27 cellular contexts compared by ENCODE assay signal in the genomic region with DNA sequence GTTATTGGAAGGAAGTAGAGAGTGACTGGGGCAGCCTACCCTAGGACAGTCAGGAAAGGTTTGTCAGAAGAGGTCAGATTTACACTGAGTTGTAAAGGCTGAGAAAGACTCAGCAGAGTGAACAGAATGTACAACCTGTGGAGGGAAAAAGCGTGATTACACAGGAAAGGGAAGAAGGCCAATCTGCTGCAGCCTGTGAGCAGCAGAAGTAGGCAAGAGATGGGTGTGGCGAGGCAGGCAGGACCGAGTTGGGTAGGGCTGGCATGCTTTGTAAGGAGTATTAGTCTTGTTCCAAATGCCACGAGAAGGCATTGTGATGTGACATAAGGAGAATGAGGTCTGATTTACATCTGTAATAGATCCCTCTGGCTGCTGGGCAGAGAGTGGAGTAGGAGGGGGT. TPM values are rescaled to one million over a fixed set of nuclear protein-coding genes. Genes with fewer than 3 reads are reported as not detected.
A peak's percentile ranks its signal among the peaks of the same experiment; 100 is the strongest.
DNase-seq lines count a peak whose midpoint lies in the region; ATAC-seq, FAIRE-seq and TF ChIP-seq lines count a peak whose summit lies in the region.
"Had no signal": no experiment of that assay in that cellular context is flagged by ENCODE, and none has a peak within 500 bp of the region (broad histone marks: within the 10 kb centered on the region; RNA-seq: fewer than 3 reads in every experiment).

No MANE protein-coding gene starts in this region.

- ATAC-seq in left colon = peak; percentile 96
- ATAC-seq in activated T-cell treated with anti-CD3 and anti-CD28 coated beads, Interleukin-2, amount 50 U/mL, for 72 hours (replicated peaks in 1 of 2) = no peak
- no peak for ATAC-seq in HG03469 (IDR thresholded peaks at IDR 0.05; ENCODE audit: unreplicated experiment)
- ATAC-seq in GM19351 (IDR thresholded peaks at IDR 0.05; ENCODE audit: unreplicated experiment) = no peak
- no peak for ATAC-seq in HG03342 (IDR thresholded peaks at IDR 0.05; ENCODE audit: unreplicated experiment)
- ATAC-seq: CD8-positive, alpha-beta T cell had no signal

- H3K9me3 Mint-ChIP-seq in CD14-positive monocyte = peaks cover 0 to 3% (median 0%) of the 10 kb centered on the region in 7 donors
- peaks cover 0 to 3% of the 10 kb centered on the region in 2 donors for H3K9me3 Mint-ChIP-seq in activated T-cell treated with anti-CD3 and anti-CD28 coated beads, Interleukin-2, amount 50 U/mL, for 72 hours
- H3K9me3 Mint-ChIP-seq: CD8-positive, alpha-beta T cell; naive B cell had no signal

- FAIRE-seq in bronchial epithelial cell (lab: Jason Lieb, UNC) (peak; percentile 83), small intestine (lab: Jason Lieb, UNC) (no peak)
- FAIRE-seq: GM12892 had no signal

- DNase-seq in CD14-positive monocyte (ENCODE audit: low spot score) = peak; percentile 49
- peak; percentile 28 for DNase-seq in bronchial epithelial cell (ENCODE audit: low read depth)
- DNase-seq in left colon = peak; percentile 39 to 40
- DNase-seq in small intestine = peak; percentile 64
- no peak for DNase-seq in activated T-cell treated with anti-CD3 and anti-CD28 coated beads, Interleukin-2, amount 50 U/mL, for 72 hours
- DNase-seq: activated CD4-positive, alpha-beta T cell treated with anti-CD3 and anti-CD28 coated beads, Interleukin-2, amount 50 U/mL, for 48 hours; activated naive CD4-positive, alpha-beta T cell; activated T-cell treated with anti-CD3 and anti-CD28 coated beads for 4 hours; amygdala; CD8-positive, alpha-beta T cell; effector CD4-positive, alpha-beta T cell; heart right ventricle; mammary epithelial cell; naive B cell; NCI-H1105 treated with DMSO at 0.1 percent for 48 hours; NCI-H2171; NCI-H526 treated with DMSO at 0.1 percent for 48 hours; ovary; stimulated activated CD4-positive, alpha-beta T cell treated with anti-CD3 and anti-CD28 coated beads, Interleukin-2, amount 100 ng/mL, for 24 hours; T-helper 2 cell; uterus; WERI-Rb-1 had no signal

- peaks cover 3 to 10% of the 10 kb centered on the region in 2 donors for H3K4me1 ChIP-seq in small intestine (ENCODE audit: control insufficient read depth in 2 of 2, insufficient read depth in 1 of 2, low read depth in 1 of 2, low read length in 1 of 2)
- H3K4me1 ChIP-seq: uterus had no signal

- peak overlapping the region in 1 of 2 donors; percentile 3 for H3K27ac ChIP-seq in small intestine (ENCODE audit: low read depth in 1 of 2, low read length in 1 of 2)
- H3K27ac ChIP-seq: ovary, uterus, WERI-Rb-1 had no signal

- H3K9me3 ChIP-seq in small intestine (ENCODE audit: control insufficient read depth, low read depth) = no peaks in the 10 kb centered on the region
- H3K9me3 ChIP-seq: ovary, uterus had no signal

- no peak overlapping the region for H3K4me3 ChIP-seq in bronchial epithelial cell (ENCODE audit: low read depth, low read length)
- H3K4me3 ChIP-seq in small intestine (ENCODE audit: low read depth in 1 of 2, low read length in 2 of 2) = no peak overlapping the region
- H3K4me3 ChIP-seq: heart right ventricle, ovary, uterus had no signal

- intact Hi-C loops in CD14-positive monocyte (cut with micrococcal nuclease) = loop anchor here in 1 of 2 donors (10.0 kb wide), 1 partner anchor 112 kb away; a partner anchor contains a TSS
- intact Hi-C loops in left colon (cut with DNase I, micrococcal nuclease) = no loop called here

- TF ChIP-seq CTCF in CD14-positive monocyte (IDR thresholded peaks at IDR 0.05) = no peak
- TF ChIP-seq CTCF in bronchial epithelial cell (IDR thresholded peaks at IDR 0.05; ENCODE audit: insufficient read depth, low read length, severe bottlenecking) = no peak

- H3K36me3 ChIP-seq in bronchial epithelial cell (ENCODE audit: control insufficient read depth, insufficient read depth, low read length) = no peaks in the 10 kb centered on the region
- no peaks in the 10 kb centered on the region for H3K36me3 ChIP-seq in small intestine (ENCODE audit: control insufficient read depth in 2 of 2, insufficient read depth in 2 of 2, low read length in 2 of 2)
- H3K36me3 ChIP-seq: ovary, uterus, WERI-Rb-1 had no signal

- H3K36me3 Mint-ChIP-seq in CD14-positive monocyte = peaks cover 16 to 22% of the 10 kb centered on the region in 2 donors
- no peaks in the 10 kb centered on the region for H3K36me3 Mint-ChIP-seq in activated T-cell treated with anti-CD3 and anti-CD28 coated beads, Interleukin-2, amount 50 U/mL, for 72 hours (ENCODE audit: insufficient read depth in 2 of 2)
- H3K36me3 Mint-ChIP-seq: CD8-positive, alpha-beta T cell; naive B cell had no signal

- no peak overlapping the region for H3K27ac Mint-ChIP-seq in CD14-positive monocyte
- H3K27ac Mint-ChIP-seq in activated T-cell treated with anti-CD3 and anti-CD28 coated beads, Interleukin-2, amount 50 U/mL, for 72 hours = no peak overlapping the region
- H3K27ac Mint-ChIP-seq: CD8-positive, alpha-beta T cell; naive B cell had no signal

- 24 to 59% (median 39%) methylated on average over 4 of the region's 4 CpGs for WGBS in small intestine, 3 donors

- H3K27me3 Mint-ChIP-seq in CD14-positive monocyte (ENCODE audit: low read depth in 3 of 3) = peaks cover 0 to 1% (median 0%) of the 10 kb centered on the region in 3 donors
- peaks cover 6% of the 10 kb centered on the region for H3K27me3 Mint-ChIP-seq in activated T-cell treated with anti-CD3 and anti-CD28 coated beads, Interleukin-2, amount 50 U/mL, for 72 hours (ENCODE audit: low read depth)

- no peak overlapping the region for H3K4me3 Mint-ChIP-seq in CD14-positive monocyte
- no peak overlapping the region for H3K4me3 Mint-ChIP-seq in activated T-cell treated with anti-CD3 and anti-CD28 coated beads, Interleukin-2, amount 50 U/mL, for 72 hours
- H3K4me3 Mint-ChIP-seq: CD8-positive, alpha-beta T cell; central memory CD8-positive, alpha-beta T cell; naive B cell had no signal

- no peaks in the 10 kb centered on the region for H3K27me3 ChIP-seq in bronchial epithelial cell (ENCODE audit: control insufficient read depth, insufficient read depth, low read length)
- no peaks in the 10 kb centered on the region for H3K27me3 ChIP-seq in small intestine (ENCODE audit: control insufficient read depth in 2 of 2, insufficient read depth in 2 of 2, low read length in 2 of 2)
- H3K27me3 ChIP-seq: heart right ventricle, ovary, uterus had no signal

- peaks cover 47% of the 10 kb centered on the region for H3K4me1 Mint-ChIP-seq in CD14-positive monocyte
- H3K4me1 Mint-ChIP-seq in activated T-cell treated with anti-CD3 and anti-CD28 coated beads, Interleukin-2, amount 50 U/mL, for 72 hours (ENCODE audit: low read depth) = no peaks in the 10 kb centered on the region
- H3K4me1 Mint-ChIP-seq: central memory CD8-positive, alpha-beta T cell; naive B cell had no signal

RNA-seq across cellular contexts. Expression of a gene that starts 12.6 kb away (rescaled TPM):
- polyA plus RNA-seq in CD14-positive monocyte (10 to 100 TPM; 20.8 to 32.7 TPM), small intestine (10 to 100 TPM in 1 of 3 donors, 1 to 10 TPM in 2; 8.1 to 24.9 (median 9.2) TPM)
- total RNA-seq in bronchial epithelial cell (95.0 and 103 TPM in 2 replicates), left colon (10 to 100 TPM; 50.3 to 55.9 TPM)
- under 1 TPM; 0.22 to 0.42 TPM for total RNA-seq in activated T-cell treated with anti-CD3 and anti-CD28 coated beads, Interleukin-2, amount 50 U/mL, for 72 hours
- total RNA-seq: CD8-positive, alpha-beta T cell had no signal

Comparison
In these comparisons a context has a peak if more than half of its experiments do, and no peak if none do; other contexts are left out.
1. DNase-seq: peak in CD14-positive monocyte (single experiment), bronchial epithelial cell (single experiment), left colon (2 of 2) and small intestine (single experiment); none in activated T-cell treated with anti-CD3 and anti-CD28 coated beads, Interleukin-2, amount 50 U/mL, for 72 hours (0 of 2).
2. RNA of a gene that starts 12.6 kb away (total RNA-seq): 95.0 to 103 TPM in bronchial epithelial cell and 50.3 to 55.9 TPM in left colon; 0.22 to 0.42 TPM in activated T-cell treated with anti-CD3 and anti-CD28 coated beads, Interleukin-2, amount 50 U/mL, for 72 hours; every median in the first group is over 10 times any median in the second.